Comparison of ENCODE assay signal across 12 cellular contexts in genomic region chr22:46025973-46026906, GRCh38. TPM values are rescaled to one million over a fixed set of nuclear protein-coding genes. Genes with fewer than 3 reads are reported as not detected.
DNase-seq lines count a peak whose midpoint lies in the region; ATAC-seq, FAIRE-seq and TF ChIP-seq lines count a peak whose summit lies in the region.
"Had no signal": no experiment of that assay in that cellular context is flagged by ENCODE, and none has a peak within 500 bp of the region (broad histone marks: within the 10 kb centered on the region; RNA-seq: fewer than 3 reads in every experiment).

No MANE protein-coding gene starts in this region.

- POLR2A ChIA-PET in HepG2 (lab: Yijun Ruan, JAX) (interaction anchor here (1.4 to 2.1 kb wide), 3 partner anchors 10 to 80 kb away, joined by 4 to 14 read pairs (median 13); no protein-coding TSS in a partner anchor), GM10248 (lab: Yijun Ruan, JAX) (no interaction called here)

- H3K9me2 ChIP-seq in MM.1S (replicated peaks; ENCODE audit: insufficient read depth, low read length), result no peaks in the 10 kb centered on the region

- no peak for TF ChIP-seq RAD21 in HepG2 (CRISPR knock-in tag; IDR thresholded peaks at IDR 0.05)

- no peak overlapping the region for H3K4me3 ChIP-seq in MM.1S (ENCODE audit: low read length)
- peak overlapping the region in 1 of 3 donors; percentile 72 for H3K4me3 ChIP-seq in breast epithelium
- peak overlapping the region in 1 of 3 experiments; percentile 71; a peak in 2 of 6 replicates for H3K4me3 ChIP-seq in HepG2 (replicated peaks in 1 of 3; ENCODE audit: insufficient read depth in 1 of 3, low read depth in 2 of 3, low read length in 3 of 3)
- H3K4me3 ChIP-seq in skin epidermis, result no peak overlapping the region

- H4K20me1 ChIP-seq in MM.1S (ENCODE audit: insufficient read depth, low read length) (no peaks in the 10 kb centered on the region), HepG2 (ENCODE audit: insufficient read depth, low read length) (no peaks in the 10 kb centered on the region)

- 49% methylated on average over 8 of the region's 17 CpGs for WGBS in HepG2 (ENCODE audit: low lambda C conversion rate)

- no peak overlapping the region for H3K9ac ChIP-seq in MM.1S (ENCODE audit: low read length)
- no peak overlapping the region for H3K9ac ChIP-seq in HepG2 (ENCODE audit: insufficient read depth, low read depth, low read length)

- DNase-seq in MM.1S, result no peak
- DNase-seq in breast epithelium (ENCODE audit: low spot score in 2 of 2), result peak in 1 of 2 donors; percentile 41
- no peak for DNase-seq in HepG2 (ENCODE audit: low spot score)
- no peak for DNase-seq in T1000 (lab: John Stamatoyannopoulos, UW)
- DNase-seq in GM10248 (ENCODE audit: extremely low spot score), result no peak
- DNase-seq: activated naive CD4-positive, alpha-beta T cell treated with Interleukin-2 at 50 U/mL for 16 hours; NCI-H1105 treated with DMSO at 0.1 percent for 48 hours had no signal

- H2AFZ ChIP-seq in MM.1S (ENCODE audit: low read length) (no peak overlapping the region), HepG2 (ENCODE audit: low read length) (no peak overlapping the region)

- no peaks in the 10 kb centered on the region for H3K9me3 ChIP-seq in MM.1S (replicated peaks; ENCODE audit: insufficient read depth, low read length)
- H3K9me3 ChIP-seq in breast epithelium, result no peaks in the 10 kb centered on the region
- no peaks in the 10 kb centered on the region for H3K9me3 ChIP-seq in HepG2 (ENCODE audit: low read length)
- H3K9me3 ChIP-seq: prostate gland had no signal

- H3K79me2 ChIP-seq in MM.1S (ENCODE audit: low read length) (no peaks in the 10 kb centered on the region), HepG2 (ENCODE audit: insufficient read depth, low read length) (no peaks in the 10 kb centered on the region)

- BruUV-seq in HepG2 (replicated peaks; lab: Mats Ljungman, UMichigan), result no TSS peak

- no peaks in the 10 kb centered on the region for H3K36me3 ChIP-seq in MM.1S (replicated peaks; ENCODE audit: insufficient read depth, low read length)
- H3K36me3 ChIP-seq in breast epithelium, result no peaks in the 10 kb centered on the region
- H3K36me3 ChIP-seq in HepG2 (replicated peaks in 1 of 2; ENCODE audit: control insufficient read depth in 1 of 2, insufficient read depth in 2 of 2, low read length in 2 of 2), result no peaks in the 10 kb centered on the region
- H3K36me3 ChIP-seq: prostate gland had no signal

- TF ChIP-seq EP300 in HepG2 (IDR thresholded peaks at IDR 0.05; ENCODE audit: low read depth in 2 of 2, low read length in 2 of 2) (no peak), HepG2 (CRISPR knock-in tag; IDR thresholded peaks at IDR 0.05; ENCODE audit: borderline replicate concordance) (no peak)

- H3F3A ChIP-seq in MM.1S (ENCODE audit: insufficient read depth, low read length), result no peaks in the 10 kb centered on the region

- in situ Hi-C loops in HepG2 (cut with HindIII; ENCODE audit: extremely low pct_ligation_motif_present, low pct_unique_long_range_greater_than_20kb), result no loop called here

- TF ChIP-seq CTCF in MM.1S (IDR thresholded peaks at IDR 0.05; ENCODE audit: low read length), result no peak
- TF ChIP-seq CTCF in breast epithelium (IDR thresholded peaks at IDR 0.05), result no peak
- no peak for TF ChIP-seq CTCF in HepG2 (CRISPR knock-in tag; IDR thresholded peaks at IDR 0.05)
- TF ChIP-seq CTCF in GM10248 (IDR thresholded peaks at IDR 0.05; ENCODE audit: control extremely low read depth, extremely low read depth, low read depth, missing control alignments), result no peak

- peaks cover 20% of the 10 kb centered on the region for H3K27me3 ChIP-seq in MM.1S (replicated peaks; ENCODE audit: insufficient read depth, low read length)
- no peaks in the 10 kb centered on the region for H3K27me3 ChIP-seq in breast epithelium
- peaks cover 7 to 61% of the 10 kb centered on the region in 2 experiments for H3K27me3 ChIP-seq in HepG2 (ENCODE audit: control insufficient read depth in 1 of 2, insufficient read depth in 2 of 2, low read length in 2 of 2)

- no peak for ATAC-seq in HepG2
- no peak for ATAC-seq in esophagus mucosa
- no peak for ATAC-seq in GM21619 (IDR thresholded peaks at IDR 0.05; ENCODE audit: unreplicated experiment)

- intact Hi-C loops in breast epithelium (cut with DNase I; ENCODE audit: low total_unique reads), result no loop called here
- intact Hi-C loops in HepG2 (cut with micrococcal nuclease; ENCODE audit: unreplicated experiment), result no loop called here

- no peaks in the 10 kb centered on the region for H3K4me1 ChIP-seq in MM.1S (ENCODE audit: low read length)
- peaks cover 0 to 8% of the 10 kb centered on the region in 2 donors for H3K4me1 ChIP-seq in breast epithelium
- peaks cover 40% of the 10 kb centered on the region for H3K4me1 ChIP-seq in HepG2 (ENCODE audit: insufficient read depth, low read length)
- H3K4me1 ChIP-seq: prostate gland had no signal

- peak overlapping the region; percentile 74; the same call in 1 of the 2 replicates for H3K4me2 ChIP-seq in MM.1S (ENCODE audit: low read depth, low read length)
- peak overlapping the region; percentile 78; the same call in 1 of the 2 replicates for H3K4me2 ChIP-seq in HepG2 (ENCODE audit: low read depth, low read length)

- no peak for TF ChIP-seq POLR2A in breast epithelium (IDR thresholded peaks at IDR 0.05)
- no peak for TF ChIP-seq POLR2A in HepG2 (IDR thresholded peaks at IDR 0.05; ENCODE audit: insufficient read depth in 1 of 2, low read depth in 2 of 2, low read length in 2 of 2)

- no peak for FAIRE-seq in HepG2 (lab: Jason Lieb, UNC)
- FAIRE-seq: endometrium had no signal

- CTCF ChIA-PET in HepG2 (lab: Yijun Ruan, JAX; ENCODE audit: low intra/inter-chr PET ratio, low total read pairs), result no interaction called here
- CTCF ChIA-PET in GM10248 (lab: Yijun Ruan, JAX), result interaction anchor here (1.4 to 3.3 kb wide), 3 partner anchors 9 to 20 kb away, joined by 5 to 19 read pairs (median 5); no protein-coding TSS in a partner anchor

- H3K27ac ChIP-seq in MM.1S (ENCODE audit: low read length) (no peak overlapping the region), breast epithelium (peak overlapping the region; percentile 83 to 84), HepG2 (ENCODE audit: extremely low read length, insufficient read depth, low read length) (no peak overlapping the region), skin epidermis (peak overlapping the region in 14 of 21 experiments; percentile 4 to 92 (median 81))

TF ChIP-seq in HepG2, 621 proteins besides CTCF, POLR2A, EP300 and RAD21 (continues in another document):
- TF ChIP-seq FOXK2 (IDR thresholded peaks at IDR 0.05) (no peak), IRF9 (CRISPR knock-in tag; IDR thresholded peaks at IDR 0.05; ENCODE audit: borderline replicate concordance) (0 out of 2 replicates have a peak, but pooled peaks have one; percentile 6), MNT (IDR thresholded peaks at IDR 0.05) (peak; percentile 52; the same call in 1 of the 2 replicates), EZH2 (conservative IDR thresholded peaks at IDR 0.05; ENCODE audit: low read depth, low read length) (peak; percentile 21; the same call in 1 of the 2 replicates), SMC3 (IDR thresholded peaks at IDR 0.05; ENCODE audit: low read length) (no peak), HOXA7 (CRISPR knock-in tag; IDR thresholded peaks at IDR 0.05) (no peak)

RNA-seq across cellular contexts. Expression of gene WNT7B, which starts 49.3 kb away (rescaled TPM):
- total RNA-seq in breast epithelium (1 to 10 TPM in 2 of 3 donors, not detected in 1; 2.2 to 2.9 TPM), HepG2 (2016; rRNA removed; fragmentation: Illumina TruSeq; extraction: Trizol) (0.09 and 0.24 TPM in 2 replicates), esophagus mucosa (8.4 TPM)
- 0.09 TPM in 1 of 2 replicates, not detected in the other for total RNA-seq in HepG2 (2016; cell fraction: cytosol; rRNA removed; fragmentation: Illumina TruSeq; extraction: Trizol; ENCODE audit: low read depth)
- 0.06 and 0.33 TPM in 2 replicates for total RNA-seq in HepG2 (2016; cell fraction: insoluble cytoplasmic fraction; rRNA removed; fragmentation: Illumina TruSeq; extraction: Trizol)
- total RNA-seq in HepG2 (2016; cell fraction: membrane; rRNA removed; fragmentation: Illumina TruSeq; extraction: Trizol), result 0.10 and 0.12 TPM in 2 replicates
- total RNA-seq in HepG2 (2016; cell fraction: nucleus; rRNA removed; fragmentation: Illumina TruSeq; extraction: Trizol), result not detected in 2 replicates
- 0.04 TPM in 1 of 2 replicates, not detected in the other for polyA plus RNA-seq in HepG2 (2011; rRNA removed)
- polyA plus RNA-seq in HepG2 (2011; cell fraction: cytosol; rRNA removed), result 0.08 and 0.17 TPM in 2 replicates
- polyA plus RNA-seq in HepG2 (2011; cell fraction: nucleus; rRNA removed), result 0.05 and 0.08 TPM in 2 replicates
- polyA plus RNA-seq in HepG2 (2012), result 0.08 TPM in 1 of 2 replicates, not detected in the other
- polyA plus RNA-seq in HepG2 (2016; cell fraction: cytosol; fragmentation: Illumina TruSeq; extraction: Trizol; ENCODE audit: low read depth), result 0.07 and 0.10 TPM in 2 replicates
- 0.27 and 0.40 TPM in 2 replicates for polyA plus RNA-seq in HepG2 (2016; cell fraction: insoluble cytoplasmic fraction; fragmentation: Illumina TruSeq; extraction: Trizol; ENCODE audit: low read depth)
- polyA plus RNA-seq in HepG2 (2016; cell fraction: membrane; fragmentation: Illumina TruSeq; extraction: Trizol; ENCODE audit: low read depth), result 0.12 and 0.22 TPM in 2 replicates
- polyA plus RNA-seq in HepG2 (2016; cell fraction: nucleus; fragmentation: Illumina TruSeq; extraction: Trizol; ENCODE audit: insufficient read depth, low read depth), result 0.25 and 0.30 TPM in 2 replicates
- 0.30 and 2.8 TPM in 2 replicates for polyA minus RNA-seq in HepG2 (2011; rRNA and poly(A)+ RNA removed; ENCODE audit: low replicate concordance)
- polyA minus RNA-seq in HepG2 (2011; cell fraction: cytosol; rRNA and poly(A)+ RNA removed), result 0.20 TPM in 1 of 2 replicates, not detected in the other
- not detected in 2 replicates for polyA minus RNA-seq in HepG2 (2011; cell fraction: nucleus; rRNA and poly(A)+ RNA removed)

Comparison
In these comparisons a context has a peak if more than half of its experiments do, and no peak if none do; other contexts are left out.
1. H3K27ac ChIP-seq: peak in breast epithelium (2 of 2) and skin epidermis (14 of 21); none in MM.1S (single experiment) and HepG2 (single experiment).